ENCODE assay signal across 9 cellular contexts in genomic region chr5:119274024-119274766, GRCh38.
DNase-seq lines count a peak whose midpoint lies in the region; ATAC-seq and TF ChIP-seq lines count a peak whose summit lies in the region.
"Had no signal": no experiment of that assay in that cellular context is flagged by ENCODE, and none has a peak within 500 bp of the region (broad histone marks: within the 10 kb centered on the region; RNA-seq: fewer than 3 reads in every experiment).

No MANE protein-coding gene starts in this region.

- H3K9me2 ChIP-seq in hepatocyte (replicated peaks; ENCODE audit: insufficient read depth), result no peaks in the 10 kb centered on the region

- H3K4me3 ChIP-seq in SJCRH30 (no peak overlapping the region), hepatocyte (no peak overlapping the region), thyroid gland (replicated peaks in 1 of 3) (no peak overlapping the region)

- H3K36me3 ChIP-seq in SJCRH30, result 0 out of 2 replicates have a peak, but pooled peaks cover 3% of the 10 kb centered on the region
- no peaks in the 10 kb centered on the region for H3K36me3 ChIP-seq in hepatocyte (replicated peaks; ENCODE audit: insufficient read depth, low read depth)
- no peaks in the 10 kb centered on the region for H3K36me3 ChIP-seq in thyroid gland

- no peaks in the 10 kb centered on the region for H3K27me3 Mint-ChIP-seq in activated CD4-positive, alpha-beta T cell treated with anti-CD3 and anti-CD28 coated beads, Interleukin-2, amount 10 ng/mL, durations not matched to agents 7 days and 5 days

- peak overlapping the region; percentile 38 for H3K4me2 ChIP-seq in hepatocyte

- H3K4me1 ChIP-seq in SJCRH30, result peaks cover 57% of the 10 kb centered on the region
- H3K4me1 ChIP-seq in hepatocyte (ENCODE audit: insufficient read depth), result peaks cover 30% of the 10 kb centered on the region
- peaks cover 10 to 34% of the 10 kb centered on the region in 2 donors for H3K4me1 ChIP-seq in thyroid gland

- CTCF ChIA-PET in activated CD4-positive, alpha-beta T cell treated with anti-CD3 and anti-CD28 coated beads, Interleukin-2, amount 10 ng/mL, durations not matched to agents 7 days and 5 days (lab: Charles Lee), result interaction anchor here (0.6 to 5.2 kb wide), 14 partner anchors 18 to 163 kb away, joined by 3 to 26 read pairs (median 3); no protein-coding TSS in a partner anchor

- peaks cover 83% of the 10 kb centered on the region for H3K4me1 Mint-ChIP-seq in activated CD4-positive, alpha-beta T cell treated with anti-CD3 and anti-CD28 coated beads, Interleukin-2, amount 10 ng/mL, durations not matched to agents 7 days and 5 days

- DNase-seq in activated CD4-positive, alpha-beta T cell treated with anti-CD3 and anti-CD28 coated beads, Interleukin-2, amount 10 ng/mL, durations not matched to agents 7 days and 5 days, result no peak
- no peak for DNase-seq in activated CD4-positive, alpha-beta T cell treated with anti-CD3 and anti-CD28 coated beads, Interleukin-2, amount 50 U/mL, for 4 hours
- DNase-seq in SJCRH30 (no peak), hepatocyte (ENCODE audit: low spot score) (peak; percentile 70), thyroid gland (no peak), NCI-H748 treated with DMSO at 0.1 percent for 48 hours (lab: John Stamatoyannopoulos, UW) (no peak), NOMO-1 treated with DMSO at 0.1 percent for 48 hours (lab: John Stamatoyannopoulos, UW; ENCODE audit: unreplicated experiment) (no peak)
- DNase-seq: SHP77 treated with DMSO at 0.1 percent for 48 hours had no signal

- H2AFZ ChIP-seq in hepatocyte, result no peak overlapping the region

- peak overlapping the region; percentile 78; the same call in 1 of the 2 replicates for H3K27ac ChIP-seq in SJCRH30
- H3K27ac ChIP-seq in hepatocyte, result peak overlapping the region; percentile 78
- H3K27ac ChIP-seq in thyroid gland, result peak overlapping the region in 2 of 3 donors; percentile 35 to 66

- POLR2A ChIA-PET in activated CD4-positive, alpha-beta T cell treated with anti-CD3 and anti-CD28 coated beads, Interleukin-2, amount 10 ng/mL, durations not matched to agents 7 days and 5 days (lab: Charles Lee), result interaction anchor here (0.6 to 0.7 kb wide), 2 partner anchors 48 kb away, joined by 4 read pairs; no protein-coding TSS in a partner anchor

- no peaks in the 10 kb centered on the region for H3K27me3 ChIP-seq in SJCRH30
- no peaks in the 10 kb centered on the region for H3K27me3 ChIP-seq in hepatocyte
- no peaks in the 10 kb centered on the region for H3K27me3 ChIP-seq in thyroid gland

- H3K9me3 ChIP-seq in SJCRH30 (replicated peaks) (no peaks in the 10 kb centered on the region), hepatocyte (ENCODE audit: low read depth) (no peaks in the 10 kb centered on the region), thyroid gland (no peaks in the 10 kb centered on the region)

- peaks cover 53% of the 10 kb centered on the region for H3K79me2 ChIP-seq in hepatocyte

- H4K20me1 ChIP-seq in hepatocyte (ENCODE audit: insufficient read depth, poor library complexity, severe bottlenecking), result no peaks in the 10 kb centered on the region

- H3K9me3 Mint-ChIP-seq in activated CD4-positive, alpha-beta T cell treated with anti-CD3 and anti-CD28 coated beads, Interleukin-2, amount 10 ng/mL, durations not matched to agents 7 days and 5 days, result no peaks in the 10 kb centered on the region

- peaks cover 78% of the 10 kb centered on the region for H3K36me3 Mint-ChIP-seq in activated CD4-positive, alpha-beta T cell treated with anti-CD3 and anti-CD28 coated beads, Interleukin-2, amount 10 ng/mL, durations not matched to agents 7 days and 5 days (ENCODE audit: low read depth)

- peak overlapping the region; percentile 90 for H3K27ac Mint-ChIP-seq in activated CD4-positive, alpha-beta T cell treated with anti-CD3 and anti-CD28 coated beads, Interleukin-2, amount 10 ng/mL, durations not matched to agents 7 days and 5 days

- H3K4me3 Mint-ChIP-seq in activated CD4-positive, alpha-beta T cell treated with anti-CD3 and anti-CD28 coated beads, Interleukin-2, amount 10 ng/mL, durations not matched to agents 7 days and 5 days, result peak overlapping the region; percentile 99

- no peak for TF ChIP-seq POLR2A in thyroid gland (IDR thresholded peaks at IDR 0.05)

- ATAC-seq in HG03135 (IDR thresholded peaks at IDR 0.05; ENCODE audit: unreplicated experiment), result no peak

- no peak for TF ChIP-seq CTCF in hepatocyte (IDR thresholded peaks at IDR 0.05; ENCODE audit: poor library complexity)
- TF ChIP-seq CTCF in thyroid gland (IDR thresholded peaks at IDR 0.05), result no peak

- 63% methylated on average over 5 of the region's 5 CpGs for WGBS in hepatocyte (ENCODE audit: low lambda C conversion rate, missing lambda C conversion rate)
- 64 to 87% methylated on average over 5 of the region's 5 CpGs for WGBS in thyroid gland, 2 donors

- intact Hi-C loops in thyroid gland (cut with DNase I), result no loop called here
